In the genomic region with DNA sequence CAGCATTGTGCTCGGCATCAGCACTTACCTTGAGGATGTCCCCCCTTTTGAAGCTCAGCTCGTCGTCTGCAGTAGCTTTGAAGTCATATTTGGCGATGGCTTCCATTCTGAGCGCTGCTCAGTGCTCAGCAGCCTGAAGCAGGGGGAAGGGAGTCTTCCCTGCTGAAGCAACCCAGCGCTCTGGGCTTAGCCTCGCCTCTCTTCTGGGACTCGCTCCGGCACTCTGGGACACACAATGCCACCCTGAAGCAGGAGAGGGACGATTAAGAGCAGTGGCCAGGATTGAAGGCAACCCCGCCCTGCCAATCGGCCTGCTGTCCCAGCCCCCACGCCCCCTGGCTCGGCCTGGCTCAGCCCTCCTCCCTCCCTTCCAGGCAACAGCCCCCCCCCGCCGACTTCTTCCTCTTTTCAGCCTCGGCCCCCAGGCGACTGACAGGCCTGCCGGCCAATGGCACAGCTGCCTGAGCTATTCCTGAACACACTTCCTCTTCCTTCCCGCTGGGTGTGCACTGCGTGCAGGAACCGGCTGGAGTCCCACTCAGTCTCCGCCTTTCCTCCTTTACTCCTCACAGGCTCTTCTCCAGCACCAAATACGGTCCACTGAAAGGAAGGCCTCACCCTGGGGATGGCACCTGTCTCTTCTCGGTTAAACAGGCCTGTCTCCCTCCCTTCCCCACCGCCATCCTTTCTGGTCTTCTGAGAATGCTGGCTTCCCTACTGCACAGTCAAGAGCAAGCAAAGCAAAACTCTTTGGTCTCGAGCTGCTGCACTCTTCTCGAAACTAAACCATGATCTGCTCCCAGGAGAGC, we compare ENCODE assay signal across 1 cellular context.
A peak's percentile ranks its signal among the peaks of the same experiment; 100 is the strongest.
TF ChIP-seq lines count a peak whose summit lies in the region.

No MANE protein-coding gene starts in this region.

TF ChIP-seq in HepG2, 621 proteins besides CTCF, POLR2A, EP300 and RAD21 (continued from another document and continues in another):
- TF ChIP-seq, protein P1, sequence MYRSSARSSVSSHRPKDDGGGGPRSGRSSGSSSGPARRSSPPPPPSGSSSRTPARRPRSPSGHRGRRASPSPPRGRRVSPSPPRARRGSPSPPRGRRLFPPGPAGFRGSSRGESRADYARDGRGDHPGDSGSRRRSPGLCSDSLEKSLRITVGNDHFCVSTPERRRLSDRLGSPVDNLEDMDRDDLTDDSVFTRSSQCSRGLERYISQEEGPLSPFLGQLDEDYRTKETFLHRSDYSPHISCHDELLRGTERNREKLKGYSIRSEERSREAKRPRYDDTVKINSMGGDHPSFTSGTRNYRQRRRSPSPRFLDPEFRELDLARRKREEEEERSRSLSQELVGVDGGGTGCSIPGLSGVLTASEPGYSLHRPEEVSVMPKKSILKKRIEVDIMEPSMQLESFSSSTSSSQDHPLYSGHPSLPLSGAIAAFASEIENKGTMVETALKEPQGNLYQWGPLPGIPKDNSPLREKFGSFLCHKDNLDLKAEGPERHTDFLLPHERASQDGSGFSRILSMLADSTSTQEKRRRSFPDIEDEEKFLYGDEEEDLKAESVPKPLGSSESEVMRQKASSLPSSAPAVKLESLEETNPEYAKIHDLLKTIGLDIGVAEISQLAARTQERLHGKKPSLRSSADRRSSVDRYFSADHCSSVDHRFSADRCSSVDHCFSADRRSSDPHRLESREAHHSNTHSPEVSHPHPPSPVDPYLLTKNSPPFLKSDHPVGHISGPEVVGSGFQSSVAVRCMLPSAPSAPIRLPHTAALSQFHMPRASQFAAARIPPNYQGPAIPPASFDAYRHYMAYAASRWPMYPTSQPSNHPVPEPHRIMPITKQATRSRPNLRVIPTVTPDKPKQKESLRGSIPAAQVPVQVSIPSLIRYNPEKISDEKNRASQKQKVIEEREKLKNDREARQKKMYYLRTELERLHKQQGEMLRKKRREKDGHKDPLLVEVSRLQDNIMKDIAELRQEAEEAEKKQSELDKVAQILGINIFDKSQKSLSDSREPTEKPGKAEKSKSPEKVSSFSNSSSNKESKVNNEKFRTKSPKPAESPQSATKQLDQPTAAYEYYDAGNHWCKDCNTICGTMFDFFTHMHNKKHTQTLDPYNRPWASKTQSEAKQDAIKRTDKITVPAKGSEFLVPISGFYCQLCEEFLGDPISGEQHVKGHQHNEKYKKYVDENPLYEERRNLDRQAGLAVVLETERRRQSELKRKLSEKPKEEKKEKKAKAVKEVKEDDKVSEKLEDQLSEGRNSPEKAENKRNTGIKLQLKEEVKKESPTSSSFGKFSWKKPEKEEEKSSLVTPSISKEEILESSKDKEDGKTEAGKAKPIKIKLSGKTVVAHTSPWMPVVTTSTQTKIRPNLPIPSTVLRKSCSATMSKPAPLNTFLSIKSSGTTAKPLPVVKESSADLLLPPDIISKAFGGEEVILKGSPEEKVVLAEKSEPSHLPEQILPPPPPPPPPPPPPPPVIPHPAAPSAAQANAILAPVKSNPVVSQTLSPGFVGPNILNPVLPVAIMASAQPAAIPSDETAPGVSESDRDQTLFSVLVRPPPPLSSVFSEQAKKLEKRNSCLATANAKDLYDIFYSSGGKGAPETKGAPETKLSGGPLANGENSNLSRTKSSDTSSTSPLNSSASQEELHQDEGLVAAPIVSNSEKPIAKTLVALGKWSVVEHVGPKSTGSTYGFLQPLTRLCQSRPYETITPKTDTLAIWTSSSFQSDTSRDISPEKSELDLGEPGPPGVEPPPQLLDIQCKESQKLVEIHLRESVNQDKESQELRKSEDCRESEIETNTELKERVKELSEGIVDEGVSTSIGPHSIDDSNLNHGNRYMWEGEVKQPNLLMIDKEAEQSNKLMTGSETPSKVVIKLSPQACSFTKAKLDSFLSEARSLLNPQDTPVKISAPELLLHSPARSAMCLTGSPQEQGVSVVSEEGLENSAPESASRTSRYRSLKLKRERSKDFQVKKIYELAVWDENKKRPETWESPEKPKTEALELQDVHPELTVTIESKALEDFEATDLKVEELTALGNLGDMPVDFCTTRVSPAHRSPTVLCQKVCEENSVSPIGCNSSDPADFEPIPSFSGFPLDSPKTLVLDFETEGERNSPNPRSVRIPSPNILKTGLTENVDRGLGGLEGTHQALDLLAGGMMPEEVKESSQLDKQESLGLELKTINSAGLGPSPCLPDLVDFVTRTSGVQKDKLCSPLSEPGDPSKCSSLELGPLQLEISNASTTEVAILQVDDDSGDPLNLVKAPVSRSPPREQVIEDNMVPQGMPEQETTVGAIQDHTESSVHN (CRISPR knock-in tag; IDR thresholded peaks at IDR 0.05), result no peak
- TF ChIP-seq, protein P2, sequence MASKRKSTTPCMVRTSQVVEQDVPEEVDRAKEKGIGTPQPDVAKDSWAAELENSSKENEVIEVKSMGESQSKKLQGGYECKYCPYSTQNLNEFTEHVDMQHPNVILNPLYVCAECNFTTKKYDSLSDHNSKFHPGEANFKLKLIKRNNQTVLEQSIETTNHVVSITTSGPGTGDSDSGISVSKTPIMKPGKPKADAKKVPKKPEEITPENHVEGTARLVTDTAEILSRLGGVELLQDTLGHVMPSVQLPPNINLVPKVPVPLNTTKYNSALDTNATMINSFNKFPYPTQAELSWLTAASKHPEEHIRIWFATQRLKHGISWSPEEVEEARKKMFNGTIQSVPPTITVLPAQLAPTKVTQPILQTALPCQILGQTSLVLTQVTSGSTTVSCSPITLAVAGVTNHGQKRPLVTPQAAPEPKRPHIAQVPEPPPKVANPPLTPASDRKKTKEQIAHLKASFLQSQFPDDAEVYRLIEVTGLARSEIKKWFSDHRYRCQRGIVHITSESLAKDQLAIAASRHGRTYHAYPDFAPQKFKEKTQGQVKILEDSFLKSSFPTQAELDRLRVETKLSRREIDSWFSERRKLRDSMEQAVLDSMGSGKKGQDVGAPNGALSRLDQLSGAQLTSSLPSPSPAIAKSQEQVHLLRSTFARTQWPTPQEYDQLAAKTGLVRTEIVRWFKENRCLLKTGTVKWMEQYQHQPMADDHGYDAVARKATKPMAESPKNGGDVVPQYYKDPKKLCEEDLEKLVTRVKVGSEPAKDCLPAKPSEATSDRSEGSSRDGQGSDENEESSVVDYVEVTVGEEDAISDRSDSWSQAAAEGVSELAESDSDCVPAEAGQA (IDR thresholded peaks at IDR 0.05; ENCODE audit: low read depth), result no peak
- TF ChIP-seq, protein P2 (CRISPR knock-in tag; IDR thresholded peaks at IDR 0.05; ENCODE audit: borderline replicate concordance), result peak; percentile 47; the same call in 1 of the 2 replicates
- TF ChIP-seq, protein P3, sequence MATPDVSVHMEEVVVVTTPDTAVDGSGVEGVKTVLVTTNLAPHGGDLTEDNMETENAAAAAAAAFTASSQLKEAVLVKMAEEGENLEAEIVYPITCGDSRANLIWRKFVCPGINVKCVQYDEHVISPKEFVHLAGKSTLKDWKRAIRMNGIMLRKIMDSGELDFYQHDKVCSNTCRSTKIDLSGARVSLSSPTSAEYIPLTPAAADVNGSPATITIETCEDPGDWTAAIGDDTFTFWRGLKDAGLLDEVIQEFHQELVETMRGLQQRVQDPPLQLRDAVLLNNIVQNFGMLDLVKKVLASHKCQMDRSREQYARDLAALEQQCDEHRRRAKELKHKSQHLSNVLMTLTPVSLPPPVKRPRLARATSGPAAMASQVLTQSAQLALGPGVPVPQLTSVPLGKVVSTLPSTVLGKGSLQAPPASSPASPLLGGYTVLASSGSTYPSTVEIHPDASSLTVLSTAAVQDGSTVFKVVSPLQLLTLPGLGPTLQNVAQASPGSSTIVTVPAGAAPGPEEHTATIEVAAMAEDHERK (CRISPR knock-in tag; IDR thresholded peaks at IDR 0.05; ENCODE audit: low read depth), result no peak
- TF ChIP-seq ZNF24 (IDR thresholded peaks at IDR 0.05) (no peak), ETV6 (CRISPR knock-in tag; conservative IDR thresholded peaks at IDR 0.05) (peak; percentile 83), GABPA (IDR thresholded peaks at IDR 0.05; ENCODE audit: low read depth, low read length) (peak; percentile 88), GABPA (CRISPR knock-in tag; IDR thresholded peaks at IDR 0.05; ENCODE audit: low read depth) (peak; percentile 95), PAF1 (CRISPR knock-in tag; IDR thresholded peaks at IDR 0.05) (no peak), MXI1 (IDR thresholded peaks at IDR 0.05; ENCODE audit: borderline replicate concordance, low read depth, low read length) (peak; percentile 82; the same call in 1 of the 3 replicates), ZNF672 (CRISPR knock-in tag; IDR thresholded peaks at IDR 0.05) (no peak), HMGA1 (CRISPR knock-in tag; conservative IDR thresholded peaks at IDR 0.05) (no peak), SMARCC2 (IDR thresholded peaks at IDR 0.05) (no peak), ZNF530 (CRISPR knock-in tag; IDR thresholded peaks at IDR 0.05; ENCODE audit: low read depth) (no peak), AHR (CRISPR knock-in tag; IDR thresholded peaks at IDR 0.05) (peak; percentile 64; the same call in 1 of the 2 replicates), RBAK (CRISPR knock-in tag; IDR thresholded peaks at IDR 0.05) (no peak)
- TF ChIP-seq, protein P4, sequence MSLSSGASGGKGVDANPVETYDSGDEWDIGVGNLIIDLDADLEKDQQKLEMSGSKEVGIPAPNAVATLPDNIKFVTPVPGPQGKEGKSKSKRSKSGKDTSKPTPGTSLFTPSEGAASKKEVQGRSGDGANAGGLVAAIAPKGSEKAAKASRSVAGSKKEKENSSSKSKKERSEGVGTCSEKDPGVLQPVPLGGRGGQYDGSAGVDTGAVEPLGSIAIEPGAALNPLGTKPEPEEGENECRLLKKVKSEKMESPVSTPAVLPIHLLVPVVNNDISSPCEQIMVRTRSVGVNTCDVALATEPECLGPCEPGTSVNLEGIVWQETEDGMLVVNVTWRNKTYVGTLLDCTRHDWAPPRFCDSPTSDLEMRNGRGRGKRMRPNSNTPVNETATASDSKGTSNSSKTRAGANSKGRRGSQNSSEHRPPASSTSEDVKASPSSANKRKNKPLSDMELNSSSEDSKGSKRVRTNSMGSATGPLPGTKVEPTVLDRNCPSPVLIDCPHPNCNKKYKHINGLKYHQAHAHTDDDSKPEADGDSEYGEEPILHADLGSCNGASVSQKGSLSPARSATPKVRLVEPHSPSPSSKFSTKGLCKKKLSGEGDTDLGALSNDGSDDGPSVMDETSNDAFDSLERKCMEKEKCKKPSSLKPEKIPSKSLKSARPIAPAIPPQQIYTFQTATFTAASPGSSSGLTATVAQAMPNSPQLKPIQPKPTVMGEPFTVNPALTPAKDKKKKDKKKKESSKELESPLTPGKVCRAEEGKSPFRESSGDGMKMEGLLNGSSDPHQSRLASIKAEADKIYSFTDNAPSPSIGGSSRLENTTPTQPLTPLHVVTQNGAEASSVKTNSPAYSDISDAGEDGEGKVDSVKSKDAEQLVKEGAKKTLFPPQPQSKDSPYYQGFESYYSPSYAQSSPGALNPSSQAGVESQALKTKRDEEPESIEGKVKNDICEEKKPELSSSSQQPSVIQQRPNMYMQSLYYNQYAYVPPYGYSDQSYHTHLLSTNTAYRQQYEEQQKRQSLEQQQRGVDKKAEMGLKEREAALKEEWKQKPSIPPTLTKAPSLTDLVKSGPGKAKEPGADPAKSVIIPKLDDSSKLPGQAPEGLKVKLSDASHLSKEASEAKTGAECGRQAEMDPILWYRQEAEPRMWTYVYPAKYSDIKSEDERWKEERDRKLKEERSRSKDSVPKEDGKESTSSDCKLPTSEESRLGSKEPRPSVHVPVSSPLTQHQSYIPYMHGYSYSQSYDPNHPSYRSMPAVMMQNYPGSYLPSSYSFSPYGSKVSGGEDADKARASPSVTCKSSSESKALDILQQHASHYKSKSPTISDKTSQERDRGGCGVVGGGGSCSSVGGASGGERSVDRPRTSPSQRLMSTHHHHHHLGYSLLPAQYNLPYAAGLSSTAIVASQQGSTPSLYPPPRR (CRISPR knock-in tag; IDR thresholded peaks at IDR 0.05; ENCODE audit: borderline replicate concordance), result no peak; the same call in 1 of the 2 replicates
- TF ChIP-seq, protein P5, sequence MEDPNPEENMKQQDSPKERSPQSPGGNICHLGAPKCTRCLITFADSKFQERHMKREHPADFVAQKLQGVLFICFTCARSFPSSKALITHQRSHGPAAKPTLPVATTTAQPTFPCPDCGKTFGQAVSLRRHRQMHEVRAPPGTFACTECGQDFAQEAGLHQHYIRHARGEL (CRISPR knock-in tag; IDR thresholded peaks at IDR 0.05), result no peak
- TF ChIP-seq, protein P6, sequence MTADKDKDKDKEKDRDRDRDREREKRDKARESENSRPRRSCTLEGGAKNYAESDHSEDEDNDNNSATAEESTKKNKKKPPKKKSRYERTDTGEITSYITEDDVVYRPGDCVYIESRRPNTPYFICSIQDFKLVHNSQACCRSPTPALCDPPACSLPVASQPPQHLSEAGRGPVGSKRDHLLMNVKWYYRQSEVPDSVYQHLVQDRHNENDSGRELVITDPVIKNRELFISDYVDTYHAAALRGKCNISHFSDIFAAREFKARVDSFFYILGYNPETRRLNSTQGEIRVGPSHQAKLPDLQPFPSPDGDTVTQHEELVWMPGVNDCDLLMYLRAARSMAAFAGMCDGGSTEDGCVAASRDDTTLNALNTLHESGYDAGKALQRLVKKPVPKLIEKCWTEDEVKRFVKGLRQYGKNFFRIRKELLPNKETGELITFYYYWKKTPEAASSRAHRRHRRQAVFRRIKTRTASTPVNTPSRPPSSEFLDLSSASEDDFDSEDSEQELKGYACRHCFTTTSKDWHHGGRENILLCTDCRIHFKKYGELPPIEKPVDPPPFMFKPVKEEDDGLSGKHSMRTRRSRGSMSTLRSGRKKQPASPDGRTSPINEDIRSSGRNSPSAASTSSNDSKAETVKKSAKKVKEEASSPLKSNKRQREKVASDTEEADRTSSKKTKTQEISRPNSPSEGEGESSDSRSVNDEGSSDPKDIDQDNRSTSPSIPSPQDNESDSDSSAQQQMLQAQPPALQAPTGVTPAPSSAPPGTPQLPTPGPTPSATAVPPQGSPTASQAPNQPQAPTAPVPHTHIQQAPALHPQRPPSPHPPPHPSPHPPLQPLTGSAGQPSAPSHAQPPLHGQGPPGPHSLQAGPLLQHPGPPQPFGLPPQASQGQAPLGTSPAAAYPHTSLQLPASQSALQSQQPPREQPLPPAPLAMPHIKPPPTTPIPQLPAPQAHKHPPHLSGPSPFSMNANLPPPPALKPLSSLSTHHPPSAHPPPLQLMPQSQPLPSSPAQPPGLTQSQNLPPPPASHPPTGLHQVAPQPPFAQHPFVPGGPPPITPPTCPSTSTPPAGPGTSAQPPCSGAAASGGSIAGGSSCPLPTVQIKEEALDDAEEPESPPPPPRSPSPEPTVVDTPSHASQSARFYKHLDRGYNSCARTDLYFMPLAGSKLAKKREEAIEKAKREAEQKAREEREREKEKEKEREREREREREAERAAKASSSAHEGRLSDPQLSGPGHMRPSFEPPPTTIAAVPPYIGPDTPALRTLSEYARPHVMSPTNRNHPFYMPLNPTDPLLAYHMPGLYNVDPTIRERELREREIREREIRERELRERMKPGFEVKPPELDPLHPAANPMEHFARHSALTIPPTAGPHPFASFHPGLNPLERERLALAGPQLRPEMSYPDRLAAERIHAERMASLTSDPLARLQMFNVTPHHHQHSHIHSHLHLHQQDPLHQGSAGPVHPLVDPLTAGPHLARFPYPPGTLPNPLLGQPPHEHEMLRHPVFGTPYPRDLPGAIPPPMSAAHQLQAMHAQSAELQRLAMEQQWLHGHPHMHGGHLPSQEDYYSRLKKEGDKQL (CRISPR knock-in tag; IDR thresholded peaks at IDR 0.05; ENCODE audit: low read depth), result no peak; the same call in 1 of the 2 replicates
